Comparison of ENCODE assay signal across 1 cellular context in the genomic region with DNA sequence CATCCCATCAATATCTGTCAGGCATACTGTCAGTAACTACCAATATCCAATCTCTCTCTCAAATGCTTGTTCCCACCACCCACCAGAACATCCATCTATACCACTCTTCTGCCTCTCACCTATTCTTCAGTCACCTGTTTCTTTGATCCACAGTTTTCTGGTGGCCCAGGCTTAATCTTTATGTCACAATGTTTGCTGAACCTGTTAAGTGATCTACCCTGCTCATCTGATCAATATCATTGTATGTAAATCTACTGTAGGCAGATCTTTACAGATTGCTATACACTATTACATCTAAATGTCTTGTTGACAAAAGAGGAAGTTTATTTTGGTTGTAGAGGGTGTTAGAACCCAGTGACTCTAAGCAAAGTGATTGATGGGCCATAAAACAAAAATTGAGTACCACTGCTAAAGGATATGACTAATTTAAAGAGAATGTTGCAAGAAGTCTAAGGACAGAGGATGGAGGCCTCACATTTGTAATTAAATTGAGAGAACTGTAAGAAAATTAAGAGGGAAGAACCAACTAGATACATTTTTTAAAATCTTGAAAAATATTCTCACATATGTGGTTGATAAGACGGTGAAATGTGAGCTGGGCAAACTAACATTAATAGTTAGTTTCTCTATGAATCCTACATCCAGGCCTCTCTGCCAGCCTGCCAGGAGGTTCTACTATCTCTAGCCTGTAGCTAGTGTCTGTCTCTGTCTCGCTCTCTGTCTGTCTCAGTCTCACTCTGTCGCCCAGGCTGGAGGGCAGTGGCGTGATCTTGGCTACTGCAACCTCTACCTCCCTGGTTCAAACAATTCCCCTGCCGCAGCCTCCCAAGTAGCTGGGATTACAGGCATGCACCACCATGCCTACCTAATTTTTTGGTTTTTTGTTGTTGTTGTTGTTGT.
A peak's percentile ranks its signal among the peaks of the same experiment; 100 is the strongest.
TF ChIP-seq lines count a peak whose summit lies in the region.

No MANE protein-coding gene starts in this region.

TF ChIP-seq in GM12878, 131 proteins besides CTCF, POLR2A, EP300 and RAD21:
- peak; percentile 77 for TF ChIP-seq PKNOX1 (IDR thresholded peaks at IDR 0.05)
- TF ChIP-seq, protein P1, sequence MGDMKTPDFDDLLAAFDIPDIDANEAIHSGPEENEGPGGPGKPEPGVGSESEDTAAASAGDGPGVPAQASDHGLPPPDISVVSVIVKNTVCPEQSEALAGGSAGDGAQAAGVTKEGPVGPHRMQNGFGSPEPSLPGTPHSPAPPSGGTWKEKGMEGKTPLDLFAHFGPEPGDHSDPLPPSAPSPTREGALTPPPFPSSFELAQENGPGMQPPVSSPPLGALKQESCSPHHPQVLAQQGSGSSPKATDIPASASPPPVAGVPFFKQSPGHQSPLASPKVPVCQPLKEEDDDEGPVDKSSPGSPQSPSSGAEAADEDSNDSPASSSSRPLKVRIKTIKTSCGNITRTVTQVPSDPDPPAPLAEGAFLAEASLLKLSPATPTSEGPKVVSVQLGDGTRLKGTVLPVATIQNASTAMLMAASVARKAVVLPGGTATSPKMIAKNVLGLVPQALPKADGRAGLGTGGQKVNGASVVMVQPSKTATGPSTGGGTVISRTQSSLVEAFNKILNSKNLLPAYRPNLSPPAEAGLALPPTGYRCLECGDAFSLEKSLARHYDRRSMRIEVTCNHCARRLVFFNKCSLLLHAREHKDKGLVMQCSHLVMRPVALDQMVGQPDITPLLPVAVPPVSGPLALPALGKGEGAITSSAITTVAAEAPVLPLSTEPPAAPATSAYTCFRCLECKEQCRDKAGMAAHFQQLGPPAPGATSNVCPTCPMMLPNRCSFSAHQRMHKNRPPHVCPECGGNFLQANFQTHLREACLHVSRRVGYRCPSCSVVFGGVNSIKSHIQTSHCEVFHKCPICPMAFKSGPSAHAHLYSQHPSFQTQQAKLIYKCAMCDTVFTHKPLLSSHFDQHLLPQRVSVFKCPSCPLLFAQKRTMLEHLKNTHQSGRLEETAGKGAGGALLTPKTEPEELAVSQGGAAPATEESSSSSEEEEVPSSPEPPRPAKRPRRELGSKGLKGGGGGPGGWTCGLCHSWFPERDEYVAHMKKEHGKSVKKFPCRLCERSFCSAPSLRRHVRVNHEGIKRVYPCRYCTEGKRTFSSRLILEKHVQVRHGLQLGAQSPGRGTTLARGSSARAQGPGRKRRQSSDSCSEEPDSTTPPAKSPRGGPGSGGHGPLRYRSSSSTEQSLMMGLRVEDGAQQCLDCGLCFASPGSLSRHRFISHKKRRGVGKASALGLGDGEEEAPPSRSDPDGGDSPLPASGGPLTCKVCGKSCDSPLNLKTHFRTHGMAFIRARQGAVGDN (IDR thresholded peaks at IDR 0.05): no peak
